Comparison of ENCODE assay signal across 8 cellular contexts in the genomic region with DNA sequence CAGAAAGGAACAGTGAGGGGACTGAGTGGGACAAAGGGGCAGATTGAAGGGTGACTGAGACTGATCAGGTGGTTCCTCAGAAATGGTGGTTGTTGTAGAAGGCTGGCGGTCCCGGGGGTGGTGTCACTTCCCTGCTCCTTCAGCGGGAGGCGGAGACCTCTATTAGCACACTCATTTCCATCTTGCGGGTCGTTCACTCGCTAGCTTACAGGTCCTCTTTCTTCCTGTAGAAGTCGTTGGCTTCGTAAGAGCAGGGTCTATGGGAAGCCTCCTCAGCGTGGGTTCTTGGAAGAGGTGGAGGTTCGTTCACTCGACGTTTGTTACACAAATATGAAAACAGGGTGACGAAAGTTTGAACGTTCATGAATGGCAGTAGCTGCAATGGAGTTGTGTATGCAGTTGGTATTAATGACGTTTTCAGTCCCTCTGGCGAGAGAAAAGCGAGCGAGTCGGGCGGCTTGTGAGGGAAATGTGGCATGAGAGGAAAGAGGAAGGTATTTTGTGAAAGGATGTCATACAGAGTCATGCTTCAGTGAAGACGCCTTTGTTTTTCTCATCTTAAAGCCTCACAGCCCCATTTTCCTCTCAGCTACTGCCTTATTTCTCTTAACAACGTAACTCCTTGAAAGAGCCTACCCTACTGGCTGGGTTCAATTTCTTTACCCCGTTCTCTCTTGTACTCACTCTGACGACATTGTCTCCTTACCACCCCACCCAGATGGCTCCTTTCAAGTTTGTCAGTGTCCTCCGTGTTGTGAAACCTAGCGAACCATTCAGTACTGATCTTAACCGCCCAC. TPM values are rescaled to one million over a fixed set of nuclear protein-coding genes. Genes with fewer than 3 reads are reported as not detected.
A peak's percentile ranks its signal among the peaks of the same experiment; 100 is the strongest.
DNase-seq lines count a peak whose midpoint lies in the region; ATAC-seq and TF ChIP-seq lines count a peak whose summit lies in the region.

No MANE protein-coding gene starts in this region.

- H3K4me3 Mint-ChIP-seq in activated B cell treated with CpG ODN at 0.5 μM for 24 hours: peak overlapping the region; percentile 98

- intact Hi-C loops in activated B cell treated with CpG ODN at 0.5 μM for 24 hours (cut with micrococcal nuclease): loop anchor here (1.0 to 10.0 kb wide), 5 partner anchors 38 to 325 kb away; partner anchors contain the start of genes KPNB1 and NPEPPS
- intact Hi-C loops in lower lobe of right lung (cut with DNase I): no loop called here

- POLR2A ChIA-PET in activated B cell treated with CpG ODN at 0.5 μM for 24 hours (lab: Charles Lee): interaction anchor here (0.6 to 2.8 kb wide), 38 partner anchors 9 to 1131 kb away, joined by 3 to 27 read pairs (median 4); partner anchors contain the start of genes CDC27, ITGB3, KANSL1 and KPNB1

- ATAC-seq in HG02623 (IDR thresholded peaks at IDR 0.05; ENCODE audit: unreplicated experiment): peak; percentile 25
- peak; percentile 54 for ATAC-seq in activated B cell treated with CpG ODN at 0.5 μM for 24 hours (ENCODE audit: low read depth)
- peak; percentile 74 to 78 for ATAC-seq in lower lobe of right lung

- H3K27ac Mint-ChIP-seq in activated B cell treated with CpG ODN at 0.5 μM for 24 hours: peak overlapping the region; percentile 99

- no peaks in the 10 kb centered on the region for H3K9me3 ChIP-seq in lower lobe of right lung

- CTCF ChIA-PET in activated B cell treated with CpG ODN at 0.5 μM for 24 hours (lab: Charles Lee): interaction anchor here (1.4 to 2.0 kb wide), 3 partner anchors 9 to 290 kb away, joined by 5 to 7 read pairs (median 5); no protein-coding TSS in a partner anchor

- H3K36me3 ChIP-seq in lower lobe of right lung: peaks cover 8% of the 10 kb centered on the region

- H3K4me1 Mint-ChIP-seq in activated B cell treated with CpG ODN at 0.5 μM for 24 hours: peaks cover 24% of the 10 kb centered on the region

- no peaks in the 10 kb centered on the region for H3K27me3 Mint-ChIP-seq in activated B cell treated with CpG ODN at 0.5 μM for 24 hours

- H3K27ac ChIP-seq in coronary artery (peak overlapping the region; percentile 90 to 94), lower lobe of right lung (peak overlapping the region; percentile 88)

- peak overlapping the region; percentile 80 for H3K4me3 ChIP-seq in coronary artery
- peak overlapping the region; percentile 62 for H3K4me3 ChIP-seq in lower lobe of right lung

- H3K27me3 ChIP-seq in lower lobe of right lung (ENCODE audit: low read depth): no peaks in the 10 kb centered on the region

- H3K36me3 Mint-ChIP-seq in activated B cell treated with CpG ODN at 0.5 μM for 24 hours (ENCODE audit: low read depth): peaks cover 19% of the 10 kb centered on the region

- H3K4me1 ChIP-seq in lower lobe of right lung: peaks cover 5% of the 10 kb centered on the region

- H3K9me3 Mint-ChIP-seq in activated B cell treated with CpG ODN at 0.5 μM for 24 hours: no peaks in the 10 kb centered on the region

- TF ChIP-seq CTCF in activated B cell treated with CpG ODN at 0.5 μM for 24 hours (IDR thresholded peaks at IDR 0.05): no peak
- TF ChIP-seq CTCF in coronary artery (IDR thresholded peaks at IDR 0.05): no peak
- TF ChIP-seq CTCF in lower lobe of right lung (IDR thresholded peaks at IDR 0.05): no peak

- peak; percentile 20 to 71 for DNase-seq in NCI-H187 (lab: John Stamatoyannopoulos, UW)
- no peak for DNase-seq in NCI-H187 treated with DMSO at 0.1 percent for 48 hours (lab: John Stamatoyannopoulos, UW)
- DNase-seq in NCI-H1436 treated with DMSO at 0.1 percent for 48 hours (lab: John Stamatoyannopoulos, UW): peak; percentile 64
- peak; percentile 59 for DNase-seq in activated B cell treated with CpG ODN at 0.5 μM for 24 hours
- DNase-seq in coronary artery (ENCODE audit: low spot score): peak; percentile 85
- peak; percentile 77 for DNase-seq in lower lobe of right lung
- peak; percentile 67 for DNase-seq in stimulated activated CD8-positive, alpha-beta memory T cell treated with anti-CD3 and anti-CD28 coated beads, Interleukin-4, amount 100 ng/mL, for 48 hours

RNA-seq across cellular contexts. Expression of gene EFCAB13, which starts 0.7 kb away (rescaled TPM):
- 23.6 and 25.4 TPM in 2 replicates for total RNA-seq in activated B cell treated with CpG ODN at 0.5 μM for 24 hours
- total RNA-seq in lower lobe of right lung: 13.0 TPM

Comparison
In these comparisons a context has a peak if more than half of its experiments do, and no peak if none do; other contexts are left out.
1. ATAC-seq: peak in every context shown above with its lines; median percentile 76 in lower lobe of right lung; 54 in activated B cell treated with CpG ODN at 0.5 μM for 24 hours; 25 in HG02623.